ENCODE assay signal across 18 cellular contexts in genomic region chr1:169364948-169365347, GRCh38. TPM values are rescaled to one million over a fixed set of nuclear protein-coding genes. Genes with fewer than 3 reads are reported as not detected.
A peak's percentile ranks its signal among the peaks of the same experiment; 100 is the strongest.
DNase-seq lines count a peak whose midpoint lies in the region; ATAC-seq, FAIRE-seq and TF ChIP-seq lines count a peak whose summit lies in the region.
"Had no signal": no experiment of that assay in that cellular context is flagged by ENCODE, and none has a peak within 500 bp of the region (broad histone marks: within the 10 kb centered on the region; RNA-seq: fewer than 3 reads in every experiment).

No MANE protein-coding gene starts in this region.

- no peak overlapping the region for H2AFZ ChIP-seq in PC-9
- no peak overlapping the region for H2AFZ ChIP-seq in astrocyte (ENCODE audit: low read depth, low read length)
- no peak overlapping the region for H2AFZ ChIP-seq in neural progenitor cell (replicated peaks)
- no peak overlapping the region for H2AFZ ChIP-seq in MM.1S (ENCODE audit: low read length)

- H3K36me3 Mint-ChIP-seq in activated T-cell treated with anti-CD3 and anti-CD28 coated beads, Interleukin-2, amount 50 U/mL, for 24 hours (ENCODE audit: low read depth), result peaks cover 9% of the 10 kb centered on the region
- H3K36me3 Mint-ChIP-seq in astrocyte (ENCODE audit: low read depth, unreplicated experiment) (peaks cover 1% of the 10 kb centered on the region), neural progenitor cell (peaks cover 5% of the 10 kb centered on the region)

- TF ChIP-seq CTCF in PC-9 (conservative IDR thresholded peaks at IDR 0.05) (no peak), astrocyte (IDR thresholded peaks at IDR 0.05; ENCODE audit: insufficient read depth, low read depth, low read length) (no peak), neural progenitor cell (IDR thresholded peaks at IDR 0.05) (no peak), MM.1S (IDR thresholded peaks at IDR 0.05; ENCODE audit: low read length) (no peak)

- ATAC-seq in HG03108 (IDR thresholded peaks at IDR 0.05; ENCODE audit: unreplicated experiment), result no peak
- ATAC-seq: left lobe of liver, right lobe of liver, T-helper 17 cell had no signal

- H3K4me3 ChIP-seq in PC-9 (no peak overlapping the region), astrocyte (ENCODE audit: insufficient read depth, low read depth, low read length) (no peak overlapping the region), neural progenitor cell (no peak overlapping the region), MM.1S (ENCODE audit: low read length) (no peak overlapping the region)
- H3K4me3 ChIP-seq: right lobe of liver had no signal

- CTCF ChIA-PET in PC-9 (lab: Charles Lee), result interaction anchor here (0.6 to 0.9 kb wide), 2 partner anchors 68 to 1022 kb away, joined by 3 read pairs; no protein-coding TSS in a partner anchor

- H3K4me1 Mint-ChIP-seq in activated T-cell treated with anti-CD3 and anti-CD28 coated beads, Interleukin-2, amount 50 U/mL, for 24 hours (ENCODE audit: low read depth), result peaks cover 37% of the 10 kb centered on the region
- H3K4me1 Mint-ChIP-seq in astrocyte (ENCODE audit: low read depth, unreplicated experiment) (peaks cover 26% of the 10 kb centered on the region), neural progenitor cell (peaks cover 5% of the 10 kb centered on the region)

- H3K4me3 Mint-ChIP-seq in activated T-cell treated with anti-CD3 and anti-CD28 coated beads, Interleukin-2, amount 50 U/mL, for 24 hours, result no peak overlapping the region
- H3K4me3 Mint-ChIP-seq in astrocyte (ENCODE audit: unreplicated experiment), result peak overlapping the region; percentile 2
- H3K4me3 Mint-ChIP-seq in neural progenitor cell, result peak overlapping the region; percentile 6
- H3K4me3 Mint-ChIP-seq: CD14-positive monocyte, T-helper 17 cell had no signal

- H3K4me2 ChIP-seq in PC-9 (peak overlapping the region; percentile 7; the same call in 1 of the 2 replicates), astrocyte (ENCODE audit: low read length) (no peak overlapping the region), neural progenitor cell (no peak overlapping the region), MM.1S (ENCODE audit: low read depth, low read length) (no peak overlapping the region)

- BruUV-seq in PC-9 (replicated peaks; lab: Mats Ljungman, UMichigan), result no TSS peak

- H3K9ac ChIP-seq in astrocyte (ENCODE audit: low read length), result no peak overlapping the region
- H3K9ac ChIP-seq in neural progenitor cell, result no peak overlapping the region
- no peak overlapping the region for H3K9ac ChIP-seq in MM.1S (ENCODE audit: low read length)

- H3K9me3 ChIP-seq in PC-9 (ENCODE audit: insufficient read depth, low read depth), result peaks cover 12% of the 10 kb centered on the region
- H3K9me3 ChIP-seq in astrocyte (ENCODE audit: insufficient read depth, low read depth, low read length), result no peaks in the 10 kb centered on the region
- H3K9me3 ChIP-seq in neural progenitor cell (ENCODE audit: low read depth), result no peaks in the 10 kb centered on the region
- H3K9me3 ChIP-seq in MM.1S (replicated peaks; ENCODE audit: insufficient read depth, low read length), result no peaks in the 10 kb centered on the region
- H3K9me3 ChIP-seq: right lobe of liver had no signal

- H3K9me2 ChIP-seq in PC-9 (ENCODE audit: insufficient read depth), result peaks cover 6% of the 10 kb centered on the region; the same call in 1 of the 2 replicates
- no peaks in the 10 kb centered on the region for H3K9me2 ChIP-seq in MM.1S (replicated peaks; ENCODE audit: insufficient read depth, low read length)

- no peak for FAIRE-seq in astrocyte (lab: Jason Lieb, UNC)
- FAIRE-seq: frontal cortex had no signal

- 0 out of 2 replicates have a peak, but pooled peaks cover 5% of the 10 kb centered on the region for H3K36me3 ChIP-seq in PC-9 (ENCODE audit: low read depth)
- H3K36me3 ChIP-seq in astrocyte (ENCODE audit: insufficient read depth, low read length), result peaks cover 3% of the 10 kb centered on the region
- no peaks in the 10 kb centered on the region for H3K36me3 ChIP-seq in neural progenitor cell
- no peaks in the 10 kb centered on the region for H3K36me3 ChIP-seq in MM.1S (replicated peaks; ENCODE audit: insufficient read depth, low read length)
- H3K36me3 ChIP-seq: right lobe of liver had no signal

- no peaks in the 10 kb centered on the region for H3K27me3 Mint-ChIP-seq in activated T-cell treated with anti-CD3 and anti-CD28 coated beads, Interleukin-2, amount 50 U/mL, for 24 hours
- H3K27me3 Mint-ChIP-seq in astrocyte (ENCODE audit: low read depth, unreplicated experiment) (no peaks in the 10 kb centered on the region), neural progenitor cell (ENCODE audit: insufficient read depth, low read depth) (no peaks in the 10 kb centered on the region)
- H3K27me3 Mint-ChIP-seq: T-helper 17 cell had no signal

- H3K27ac ChIP-seq in PC-9, result peak overlapping the region; percentile 55; the same call in 1 of the 2 replicates
- H3K27ac ChIP-seq in astrocyte (ENCODE audit: low read depth, low read length), result no peak overlapping the region
- H3K27ac ChIP-seq in neural progenitor cell, result no peak overlapping the region
- H3K27ac ChIP-seq in MM.1S (ENCODE audit: low read length), result no peak overlapping the region
- H3K27ac ChIP-seq: right lobe of liver had no signal

- H3K79me2 ChIP-seq in PC-9 (ENCODE audit: low read depth), result peaks cover 17% of the 10 kb centered on the region
- peaks cover 57% of the 10 kb centered on the region for H3K79me2 ChIP-seq in astrocyte (ENCODE audit: insufficient read depth, low read length)
- H3K79me2 ChIP-seq in neural progenitor cell (ENCODE audit: low read depth), result peaks cover 38% of the 10 kb centered on the region
- peaks cover 11% of the 10 kb centered on the region for H3K79me2 ChIP-seq in MM.1S (ENCODE audit: low read length)

- H3F3A ChIP-seq in PC-9 (ENCODE audit: insufficient read depth, low read depth), result peaks cover 23% of the 10 kb centered on the region; the same call in 1 of the 2 replicates
- peaks cover 8% of the 10 kb centered on the region for H3F3A ChIP-seq in neural progenitor cell (ENCODE audit: low read depth)
- peaks cover 14% of the 10 kb centered on the region for H3F3A ChIP-seq in MM.1S (ENCODE audit: insufficient read depth, low read length)

- DNase-seq in activated T-cell treated with anti-CD3 and anti-CD28 coated beads, Interleukin-2, amount 50 U/mL, for 24 hours, result no peak
- DNase-seq in activated T-cell treated with anti-CD3 and anti-CD28 coated beads for 4 hours, result no peak
- peak; percentile 48 to 76 for DNase-seq in PC-9
- peak; percentile 12 for DNase-seq in astrocyte (ENCODE audit: low read depth)
- no peak for DNase-seq in neural progenitor cell (ENCODE audit: low spot score)
- no peak for DNase-seq in NK-92 treated with Interleukin-12 subunit alpha and Interleukin-12 subunit beta, amount 100 ng/mL, for 24 hours (lab: John Stamatoyannopoulos, UW)
- DNase-seq in MM.1S, result no peak
- DNase-seq: amygdala, DND-41, NCI-H187, NCI-H446 treated with DMSO at 0.1 percent for 48 hours, right lobe of liver, SHP77 treated with DMSO at 0.1 percent for 48 hours, T-helper 17 cell had no signal

- intact Hi-C loops in PC-9 (cut with micrococcal nuclease; ENCODE audit: unreplicated experiment), result loop anchor here (5.0 kb wide), 2 partner anchors 122 to 258 kb away; partner anchors contain the start of genes ATP1B1 and SLC19A2

- no peaks in the 10 kb centered on the region for H3K27me3 ChIP-seq in PC-9 (ENCODE audit: insufficient read depth, low read depth)
- no peaks in the 10 kb centered on the region for H3K27me3 ChIP-seq in astrocyte (ENCODE audit: insufficient read depth, low read length)
- no peaks in the 10 kb centered on the region for H3K27me3 ChIP-seq in neural progenitor cell
- H3K27me3 ChIP-seq in MM.1S (replicated peaks; ENCODE audit: insufficient read depth, low read length), result no peaks in the 10 kb centered on the region
- H3K27me3 ChIP-seq: right lobe of liver had no signal

- POLR2A ChIA-PET in PC-9 (lab: Charles Lee; ENCODE audit: unreplicated experiment), result no interaction called here

- H3K27ac Mint-ChIP-seq in activated T-cell treated with anti-CD3 and anti-CD28 coated beads, Interleukin-2, amount 50 U/mL, for 24 hours, result peak overlapping the region; percentile 63
- H3K27ac Mint-ChIP-seq in astrocyte (ENCODE audit: unreplicated experiment) (no peak overlapping the region), neural progenitor cell (no peak overlapping the region)
- H3K27ac Mint-ChIP-seq: CD14-positive monocyte, T-helper 17 cell had no signal

- H3K4me1 ChIP-seq in PC-9 (replicated peaks; ENCODE audit: insufficient read depth), result peaks cover 41% of the 10 kb centered on the region
- peaks cover 26% of the 10 kb centered on the region for H3K4me1 ChIP-seq in astrocyte (ENCODE audit: insufficient read depth, low read length)
- peaks cover 7% of the 10 kb centered on the region for H3K4me1 ChIP-seq in neural progenitor cell
- H3K4me1 ChIP-seq in MM.1S (ENCODE audit: low read length), result peaks cover 12% of the 10 kb centered on the region

- peaks cover 5% of the 10 kb centered on the region for H3K9me3 Mint-ChIP-seq in activated T-cell treated with anti-CD3 and anti-CD28 coated beads, Interleukin-2, amount 50 U/mL, for 24 hours
- no peaks in the 10 kb centered on the region for H3K9me3 Mint-ChIP-seq in astrocyte (ENCODE audit: unreplicated experiment)
- peaks cover 2% of the 10 kb centered on the region for H3K9me3 Mint-ChIP-seq in neural progenitor cell

- H4K20me1 ChIP-seq in PC-9 (ENCODE audit: insufficient read depth) (no peaks in the 10 kb centered on the region; the same call in 1 of the 2 replicates), astrocyte (ENCODE audit: insufficient read depth, low read length) (no peaks in the 10 kb centered on the region), neural progenitor cell (ENCODE audit: low read depth) (no peaks in the 10 kb centered on the region), MM.1S (ENCODE audit: insufficient read depth, low read length) (no peaks in the 10 kb centered on the region)

RNA-seq across cellular contexts. Expression of gene NME7, which starts 2.6 kb away (rescaled TPM):
- total RNA-seq in PC-9 (2021) (16.5 and 21.4 TPM in 2 replicates), astrocyte (21.2 and 30.8 TPM in 2 replicates), neural progenitor cell (ENCODE audit: low replicate concordance) (23.5 and 60.6 TPM in 2 replicates)

RNA-seq across cellular contexts. Expression of gene BLZF1, which starts 3.0 kb away (rescaled TPM):
- total RNA-seq in PC-9 (2021), result 14.7 and 15.6 TPM in 2 replicates
- 52.0 and 55.1 TPM in 2 replicates for total RNA-seq in astrocyte
- 14.5 and 25.2 TPM in 2 replicates for total RNA-seq in neural progenitor cell (ENCODE audit: low replicate concordance)

Comparison
In these comparisons a context has a peak if more than half of its experiments do, and no peak if none do; other contexts are left out.
1. DNase-seq: peak in PC-9 (2 of 2) and astrocyte (single experiment); none in activated T-cell treated with anti-CD3 and anti-CD28 coated beads, Interleukin-2, amount 50 U/mL, for 24 hours (single experiment), activated T-cell treated with anti-CD3 and anti-CD28 coated beads for 4 hours (single experiment), neural progenitor cell (single experiment), NK-92 treated with Interleukin-12 subunit alpha and Interleukin-12 subunit beta, amount 100 ng/mL, for 24 hours (single experiment) and MM.1S (single experiment).